ENCODE assay signal across 9 cellular contexts in genomic region chr9:129182625-129183494, GRCh38. TPM values are rescaled to one million over a fixed set of nuclear protein-coding genes. Genes with fewer than 3 reads are reported as not detected.
DNase-seq lines count a peak whose midpoint lies in the region; ATAC-seq and TF ChIP-seq lines count a peak whose summit lies in the region.
"Had no signal": no experiment of that assay in that cellular context is flagged by ENCODE, and none has a peak within 500 bp of the region (broad histone marks: within the 10 kb centered on the region; RNA-seq: fewer than 3 reads in every experiment).

No MANE protein-coding gene starts in this region.

- H3K4me1 ChIP-seq in left lung = peaks cover 0 to 8% of the 10 kb centered on the region in 2 donors

- H3K4me3 ChIP-seq in astrocyte of the cerebellum (ENCODE audit: low read depth, low read length) (no peak overlapping the region), left lung (no peak overlapping the region)
- H3K4me3 ChIP-seq: stomach had no signal

- no peak for ATAC-seq in left lung
- ATAC-seq in HG02870 (IDR thresholded peaks at IDR 0.05; ENCODE audit: unreplicated experiment) = no peak
- no peak for ATAC-seq in HG03457 (IDR thresholded peaks at IDR 0.05; ENCODE audit: unreplicated experiment)

- peak; percentile 34 for TF ChIP-seq RAD21 in Ishikawa (IDR thresholded peaks at IDR 0.05; ENCODE audit: low read depth)

- TF ChIP-seq EP300 in Ishikawa (IDR thresholded peaks at IDR 0.05; ENCODE audit: borderline replicate concordance) = no peak

- TF ChIP-seq CTCF in astrocyte of the cerebellum (IDR thresholded peaks at IDR 0.05; ENCODE audit: low read depth, low read length, missing control alignments) (peak; percentile 17), left lung (IDR thresholded peaks at IDR 0.05) (peak; percentile 13 to 40)

- H3K27ac ChIP-seq in left lung = no peak overlapping the region
- H3K27ac ChIP-seq: stomach had no signal

- DNase-seq in COLO668 (lab: John Stamatoyannopoulos, UW; ENCODE audit: unreplicated experiment) = peak; percentile 24
- no peak for DNase-seq in astrocyte of the cerebellum (ENCODE audit: low read depth)
- DNase-seq in left lung = no peak
- no peak for DNase-seq in NCI-H1105 treated with DMSO at 0.1 percent for 48 hours (lab: John Stamatoyannopoulos, UW)
- DNase-seq in NCI-H524 treated with DMSO at 0.1 percent for 48 hours (lab: John Stamatoyannopoulos, UW) = no peak
- DNase-seq: stomach had no signal

- no peaks in the 10 kb centered on the region for H3K27me3 ChIP-seq in left lung
- H3K27me3 ChIP-seq: stomach had no signal

- H3K36me3 ChIP-seq in left lung = no peaks in the 10 kb centered on the region
- H3K36me3 ChIP-seq: stomach had no signal

- intact Hi-C loops in left lung (cut with DNase I) = no loop called here

- no peaks in the 10 kb centered on the region for H3K9me3 ChIP-seq in left lung
- H3K9me3 ChIP-seq: stomach had no signal

- in situ Hi-C loops in astrocyte of the cerebellum (cut with HindIII; ENCODE audit: low sequenced_read_pairs) = no loop called here

TF ChIP-seq in Ishikawa, 13 proteins besides CTCF, POLR2A, EP300 and RAD21:
- no peak for TF ChIP-seq YY1 (IDR thresholded peaks at IDR 0.05; ENCODE audit: low read depth)
- no peak for TF ChIP-seq CREB1 (IDR thresholded peaks at IDR 0.05; ENCODE audit: low read depth)
- no peak for TF ChIP-seq NFIC (IDR thresholded peaks at IDR 0.05)
- no peak for TF ChIP-seq TCF12 (IDR thresholded peaks at IDR 0.05; ENCODE audit: low read depth)
- no peak for TF ChIP-seq USF1 (IDR thresholded peaks at IDR 0.05)

RNA-seq across cellular contexts. Expression of gene IER5L, which starts 4.8 kb away (rescaled TPM):
- 10 to 100 TPM; 17.9 to 21.4 TPM for total RNA-seq in left lung
